ENCODE assay signal across 36 cellular contexts in the genomic region with DNA sequence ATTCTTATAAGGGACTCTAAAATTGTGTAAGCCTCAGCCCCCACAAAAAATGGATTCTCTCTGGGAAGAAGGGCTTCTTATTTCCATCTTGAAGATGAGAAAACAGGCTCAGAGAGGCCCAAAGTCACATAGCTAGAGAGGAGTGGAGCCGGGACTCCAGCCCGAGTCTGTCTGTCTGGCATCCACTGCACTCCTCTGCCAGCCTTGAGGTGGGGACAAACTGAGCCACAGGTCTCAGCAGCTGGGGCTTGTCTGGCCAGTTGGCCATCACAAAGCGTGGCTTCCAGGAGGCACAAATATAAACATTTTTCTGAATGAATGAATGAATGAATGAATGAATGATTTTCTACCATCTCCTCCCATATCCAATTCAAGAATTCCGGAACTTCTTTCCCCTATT. TPM values are rescaled to one million over a fixed set of nuclear protein-coding genes. Genes with fewer than 3 reads are reported as not detected.
"Had no signal": no experiment of that assay in that cellular context is flagged by ENCODE, and none has a peak within 500 bp of the region (broad histone marks: within the 10 kb centered on the region; RNA-seq: fewer than 3 reads in every experiment).

No MANE protein-coding gene starts in this region.

- H3K27me3 ChIP-seq: MG63 had no signal

- H3K9me3 ChIP-seq: MG63 had no signal

- DNase-seq: Karpas-422, Kasumi-1, MG63, MM.1S, MV-4-11, NCI-H1048, NCI-H1092, NCI-H1092 treated with DMSO at 0.1 percent for 48 hours, NCI-H1105, NCI-H1105 treated with DMSO at 0.1 percent for 48 hours, NCI-H1417, NCI-H1417 treated with DMSO at 0.1 percent for 48 hours, NCI-H1436, NCI-H1436 treated with DMSO at 0.1 percent for 48 hours, NCI-H146, NCI-H1694, NCI-H1694 treated with DMSO at 0.1 percent for 48 hours, NCI-H187, NCI-H187 treated with DMSO at 0.1 percent for 48 hours, NCI-H1930, NCI-H2029, NCI-H2029 treated with DMSO at 0.1 percent for 48 hours, NCI-H2081, NCI-H2081 treated with DMSO at 0.1 percent for 48 hours, NCI-H2107, NCI-H2171, NCI-H2171 treated with DMSO at 0.1 percent for 48 hours, NCI-H2227 treated with DMSO at 0.1 percent for 48 hours, NCI-H226, NCI-H345, NCI-H446, NCI-H446 treated with DMSO at 0.1 percent for 48 hours, NCI-H510A, NCI-H510A treated with DMSO at 0.1 percent for 48 hours had no signal

- H3K27ac ChIP-seq: KMS-11 had no signal

- H3K36me3 ChIP-seq: MG63 had no signal

- H3K4me3 ChIP-seq: MG63 had no signal

RNA-seq across cellular contexts. Expression of a gene that starts 42.9 kb away (rescaled TPM):
- total RNA-seq: MCF 10A had no signal
